ENCODE assay signal across 8 cellular contexts in genomic region chr1:8598060-8598724, GRCh38.
DNase-seq lines count a peak whose midpoint lies in the region; ATAC-seq and TF ChIP-seq lines count a peak whose summit lies in the region.

No MANE protein-coding gene starts in this region.

- H3K36me3 ChIP-seq in MG63 (no peaks in the 10 kb centered on the region), brain microvascular endothelial cell (replicated peaks) (no peaks in the 10 kb centered on the region), subcutaneous abdominal adipose tissue (ENCODE audit: control insufficient read depth in 5 of 5, insufficient read depth in 5 of 5, low read length in 5 of 5) (no peaks in the 10 kb centered on the region)

- no peaks in the 10 kb centered on the region for H3K9me3 ChIP-seq in MG63
- no peaks in the 10 kb centered on the region for H3K9me3 ChIP-seq in subcutaneous abdominal adipose tissue (ENCODE audit: control insufficient read depth in 5 of 5, low read length in 5 of 5)

- no peak for ATAC-seq in GM21360 (IDR thresholded peaks at IDR 0.05; ENCODE audit: unreplicated experiment)
- ATAC-seq in GM18909 (IDR thresholded peaks at IDR 0.05; ENCODE audit: poor library complexity, unreplicated experiment) = no peak

- DNase-seq in MG63 (peak; percentile 43), brain microvascular endothelial cell (peak; percentile 49), kidney glomerular epithelial cell (lab: John Stamatoyannopoulos, UW) (peak; percentile 47), GM10266 (ENCODE audit: extremely low spot score) (no peak), RKO (ENCODE audit: low spot score) (no peak)

- H3K4me1 ChIP-seq in subcutaneous abdominal adipose tissue (ENCODE audit: control insufficient read depth in 5 of 5, insufficient read depth in 5 of 5, low read length in 5 of 5) = peaks cover 4 to 28% (median 23%) of the 10 kb centered on the region in 5 donors

- H3K27me3 ChIP-seq in MG63 (no peaks in the 10 kb centered on the region), brain microvascular endothelial cell (replicated peaks) (no peaks in the 10 kb centered on the region), subcutaneous abdominal adipose tissue (ENCODE audit: control insufficient read depth in 5 of 5, insufficient read depth in 4 of 5, low read length in 5 of 5) (no peaks in the 10 kb centered on the region)

- TF ChIP-seq CTCF in brain microvascular endothelial cell (IDR thresholded peaks at IDR 0.05; ENCODE audit: low read depth, low read length, missing control alignments) (peak; percentile 79), GM10266 (IDR thresholded peaks at IDR 0.05; ENCODE audit: control insufficient read depth, insufficient read depth, low read depth, missing control alignments) (no peak)

- H3K4me3 ChIP-seq in MG63 (no peak overlapping the region), brain microvascular endothelial cell (ENCODE audit: low read depth, low read length) (no peak overlapping the region), subcutaneous abdominal adipose tissue (ENCODE audit: low read depth in 1 of 5, low read length in 5 of 5) (peak overlapping the region in 4 of 5 donors; percentile 24 to 57 (median 38))

- H3K9ac ChIP-seq in subcutaneous abdominal adipose tissue (ENCODE audit: low read length in 5 of 5) = peak overlapping the region in 1 of 5 donors; percentile 31

- no peak overlapping the region for H3K27ac ChIP-seq in brain microvascular endothelial cell
- H3K27ac ChIP-seq in subcutaneous abdominal adipose tissue (ENCODE audit: low read depth, low read length) = no peak overlapping the region

- in situ Hi-C loops in brain microvascular endothelial cell (cut with HindIII; ENCODE audit: low pct_ligation_motif_present, low sequenced_read_pairs) = no loop called here

Comparison
In these comparisons a context has a peak if more than half of its experiments do, and no peak if none do; other contexts are left out.
1. DNase-seq: peak in MG63 (single experiment), brain microvascular endothelial cell (single experiment) and kidney glomerular epithelial cell (single experiment); none in GM10266 (single experiment) and RKO (single experiment).
2. H3K4me3 ChIP-seq: peak in subcutaneous abdominal adipose tissue (4 of 5); none in MG63 (single experiment) and brain microvascular endothelial cell (single experiment).